1 cellular context compared by ENCODE assay signal in the genomic region with DNA sequence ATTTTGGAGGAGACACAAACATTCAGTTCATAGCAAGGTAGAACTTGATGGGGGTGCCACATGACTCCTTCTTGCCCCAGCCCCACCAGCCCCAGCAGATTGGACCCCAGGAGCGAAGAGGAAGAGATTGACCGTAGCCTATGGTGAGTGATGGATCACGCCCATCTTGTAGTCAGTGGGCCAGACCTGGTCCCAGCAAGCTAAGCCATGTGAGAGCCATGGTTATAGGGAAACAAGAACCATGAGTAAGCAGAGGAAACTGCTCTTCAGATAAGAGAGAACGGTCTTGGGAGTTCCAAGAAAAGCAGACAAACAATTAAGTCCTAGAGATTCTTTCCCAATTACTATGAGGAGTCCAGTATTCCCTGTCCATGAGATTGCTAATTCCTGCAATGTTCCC.
A peak's percentile ranks its signal among the peaks of the same experiment; 100 is the strongest.
TF ChIP-seq lines count a peak whose summit lies in the region.

No MANE protein-coding gene starts in this region.

TF ChIP-seq in K562, 482 proteins besides CTCF, POLR2A, EP300 and RAD21 (continued from another document and continues in another):
- TF ChIP-seq CHAMP1 (IDR thresholded peaks at IDR 0.05) (no peak), EP400 (IDR thresholded peaks at IDR 0.05) (0 out of 2 replicates have a peak, but pooled peaks have one; percentile 32), L3MBTL2 (IDR thresholded peaks at IDR 0.05) (peak; percentile 53; the same call in 1 of the 2 replicates), HNRNPUL1 (IDR thresholded peaks at IDR 0.05; ENCODE audit: low read length) (no peak), CTBP1 (IDR thresholded peaks at IDR 0.05; ENCODE audit: borderline replicate concordance) (0 out of 2 replicates have a peak, but pooled peaks have one; percentile 36), EGR1 (conservative IDR thresholded peaks at IDR 0.05) (no peak), ZZZ3 (IDR thresholded peaks at IDR 0.05) (no peak), SOX6 (IDR thresholded peaks at IDR 0.05) (peak; percentile 77), HDGF (IDR thresholded peaks at IDR 0.05) (no peak), DMBX1 (CRISPR knock-in tag; IDR thresholded peaks at IDR 0.05; ENCODE audit: borderline replicate concordance) (peak; percentile 70; the same call in 1 of the 2 replicates), MEF2D (tag; conservative IDR thresholded peaks at IDR 0.05; ENCODE audit: low read depth) (no peak), DACH1 (IDR thresholded peaks at IDR 0.05; ENCODE audit: partially characterized antibody) (no peak), CEBPB (tag; IDR thresholded peaks at IDR 0.05) (peak; percentile 46; the same call in 1 of the 2 replicates), GATA2 (CRISPR knock-in tag; IDR thresholded peaks at IDR 0.05) (no peak), GATAD2A (IDR thresholded peaks at IDR 0.05) (no peak), ZNF589 (CRISPR knock-in tag; IDR thresholded peaks at IDR 0.05; ENCODE audit: low read depth) (peak; percentile 83; the same call in 1 of the 2 replicates), TEAD4 (IDR thresholded peaks at IDR 0.05; ENCODE audit: low read length) (peak; percentile 28; the same call in 1 of the 2 replicates), TEAD4 (CRISPR knock-in tag; IDR thresholded peaks at IDR 0.05; ENCODE audit: borderline replicate concordance) (no peak), MEIS2 (IDR thresholded peaks at IDR 0.05; ENCODE audit: partially characterized antibody) (peak; percentile 75), ZNF79 (CRISPR knock-in tag; IDR thresholded peaks at IDR 0.05; ENCODE audit: low read depth) (no peak), NCOA1 (IDR thresholded peaks at IDR 0.05; ENCODE audit: low read depth) (peak; percentile 45; the same call in 1 of the 2 replicates), MAFF (IDR thresholded peaks at IDR 0.05; ENCODE audit: low read length) (peak; percentile 35; the same call in 1 of the 2 replicates), CBX5 (IDR thresholded peaks at IDR 0.05; ENCODE audit: borderline replicate concordance, low read depth) (no peak), ZNF586 (CRISPR knock-in tag; conservative IDR thresholded peaks at IDR 0.05) (no peak), PHF20 (IDR thresholded peaks at IDR 0.05; ENCODE audit: partially characterized antibody) (no peak), TAL1 (IDR thresholded peaks at IDR 0.05) (0 out of 2 replicates have a peak, but pooled peaks have one; percentile 11), ZMIZ1 (IDR thresholded peaks at IDR 0.05; ENCODE audit: low read depth in 2 of 2, low read length in 2 of 2) (no peak), NR2C2 (CRISPR knock-in tag; IDR thresholded peaks at IDR 0.05) (no peak), NR2C2 (tag; IDR thresholded peaks at IDR 0.05) (peak; percentile 40; the same call in 1 of the 2 replicates), USF2 (CRISPR knock-in tag; IDR thresholded peaks at IDR 0.05) (no peak), ESRRB (CRISPR knock-in tag; IDR thresholded peaks at IDR 0.05; ENCODE audit: borderline replicate concordance) (no peak), ZNF175 (CRISPR knock-in tag; IDR thresholded peaks at IDR 0.05; ENCODE audit: low read depth) (0 out of 2 replicates have a peak, but pooled peaks have one; percentile 44), ZNF830 (CRISPR knock-in tag; IDR thresholded peaks at IDR 0.05) (no peak), ILK (tag; IDR thresholded peaks at IDR 0.05; ENCODE audit: borderline replicate concordance, low read depth) (no peak), KAT2B (IDR thresholded peaks at IDR 0.05; ENCODE audit: low read depth, low read length) (no peak), STAG1 (CRISPR knock-in tag; IDR thresholded peaks at IDR 0.05; ENCODE audit: borderline replicate concordance) (no peak), SMAD1 (IDR thresholded peaks at IDR 0.05; ENCODE audit: low read depth, low read length, partially characterized antibody) (no peak), FOXJ3 (CRISPR knock-in tag; IDR thresholded peaks at IDR 0.05) (no peak), ZNF212 (CRISPR knock-in tag; IDR thresholded peaks at IDR 0.05) (no peak), SREBF2 (CRISPR knock-in tag; IDR thresholded peaks at IDR 0.05) (no peak), HDAC1 (IDR thresholded peaks at IDR 0.05) (no peak), CHD1 (IDR thresholded peaks at IDR 0.05; ENCODE audit: low read length) (no peak), HDAC8 (tag; IDR thresholded peaks at IDR 0.05) (no peak), ATF1 (CRISPR knock-in tag; IDR thresholded peaks at IDR 0.05) (no peak), ATF1 (tag; IDR thresholded peaks at IDR 0.05) (peak; percentile 13; the same call in 1 of the 2 replicates), TBP (optimal IDR thresholded peaks at IDR 0.05; ENCODE audit: low read depth, low read length) (no peak), SRSF3 (IDR thresholded peaks at IDR 0.05; ENCODE audit: insufficient read depth, low read length) (no peak), ZNF347 (CRISPR knock-in tag; IDR thresholded peaks at IDR 0.05; ENCODE audit: low read depth) (no peak)
- TF ChIP-seq, protein P1, sequence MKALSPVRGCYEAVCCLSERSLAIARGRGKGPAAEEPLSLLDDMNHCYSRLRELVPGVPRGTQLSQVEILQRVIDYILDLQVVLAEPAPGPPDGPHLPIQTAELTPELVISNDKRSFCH (CRISPR knock-in tag; IDR thresholded peaks at IDR 0.05), result no peak
- TF ChIP-seq, protein P1 (tag; IDR thresholded peaks at IDR 0.05), result 0 out of 2 replicates have a peak, but pooled peaks have one; percentile 54
- TF ChIP-seq, protein P2, sequence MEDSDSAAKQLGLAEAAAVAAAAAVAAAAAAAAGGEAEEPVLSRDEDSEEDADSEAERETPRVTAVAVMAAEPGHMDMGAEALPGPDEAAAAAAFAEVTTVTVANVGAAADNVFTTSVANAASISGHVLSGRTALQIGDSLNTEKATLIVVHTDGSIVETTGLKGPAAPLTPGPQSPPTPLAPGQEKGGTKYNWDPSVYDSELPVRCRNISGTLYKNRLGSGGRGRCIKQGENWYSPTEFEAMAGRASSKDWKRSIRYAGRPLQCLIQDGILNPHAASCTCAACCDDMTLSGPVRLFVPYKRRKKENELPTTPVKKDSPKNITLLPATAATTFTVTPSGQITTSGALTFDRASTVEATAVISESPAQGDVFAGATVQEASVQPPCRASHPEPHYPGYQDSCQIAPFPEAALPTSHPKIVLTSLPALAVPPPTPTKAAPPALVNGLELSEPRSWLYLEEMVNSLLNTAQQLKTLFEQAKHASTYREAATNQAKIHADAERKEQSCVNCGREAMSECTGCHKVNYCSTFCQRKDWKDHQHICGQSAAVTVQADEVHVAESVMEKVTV (CRISPR knock-in tag; IDR thresholded peaks at IDR 0.05), result no peak
- TF ChIP-seq, protein P3, sequence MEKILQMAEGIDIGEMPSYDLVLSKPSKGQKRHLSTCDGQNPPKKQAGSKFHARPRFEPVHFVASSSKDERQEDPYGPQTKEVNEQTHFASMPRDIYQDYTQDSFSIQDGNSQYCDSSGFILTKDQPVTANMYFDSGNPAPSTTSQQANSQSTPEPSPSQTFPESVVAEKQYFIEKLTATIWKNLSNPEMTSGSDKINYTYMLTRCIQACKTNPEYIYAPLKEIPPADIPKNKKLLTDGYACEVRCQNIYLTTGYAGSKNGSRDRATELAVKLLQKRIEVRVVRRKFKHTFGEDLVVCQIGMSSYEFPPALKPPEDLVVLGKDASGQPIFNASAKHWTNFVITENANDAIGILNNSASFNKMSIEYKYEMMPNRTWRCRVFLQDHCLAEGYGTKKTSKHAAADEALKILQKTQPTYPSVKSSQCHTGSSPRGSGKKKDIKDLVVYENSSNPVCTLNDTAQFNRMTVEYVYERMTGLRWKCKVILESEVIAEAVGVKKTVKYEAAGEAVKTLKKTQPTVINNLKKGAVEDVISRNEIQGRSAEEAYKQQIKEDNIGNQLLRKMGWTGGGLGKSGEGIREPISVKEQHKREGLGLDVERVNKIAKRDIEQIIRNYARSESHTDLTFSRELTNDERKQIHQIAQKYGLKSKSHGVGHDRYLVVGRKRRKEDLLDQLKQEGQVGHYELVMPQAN (IDR thresholded peaks at IDR 0.05; ENCODE audit: borderline replicate concordance), result no peak
- TF ChIP-seq, protein P4, sequence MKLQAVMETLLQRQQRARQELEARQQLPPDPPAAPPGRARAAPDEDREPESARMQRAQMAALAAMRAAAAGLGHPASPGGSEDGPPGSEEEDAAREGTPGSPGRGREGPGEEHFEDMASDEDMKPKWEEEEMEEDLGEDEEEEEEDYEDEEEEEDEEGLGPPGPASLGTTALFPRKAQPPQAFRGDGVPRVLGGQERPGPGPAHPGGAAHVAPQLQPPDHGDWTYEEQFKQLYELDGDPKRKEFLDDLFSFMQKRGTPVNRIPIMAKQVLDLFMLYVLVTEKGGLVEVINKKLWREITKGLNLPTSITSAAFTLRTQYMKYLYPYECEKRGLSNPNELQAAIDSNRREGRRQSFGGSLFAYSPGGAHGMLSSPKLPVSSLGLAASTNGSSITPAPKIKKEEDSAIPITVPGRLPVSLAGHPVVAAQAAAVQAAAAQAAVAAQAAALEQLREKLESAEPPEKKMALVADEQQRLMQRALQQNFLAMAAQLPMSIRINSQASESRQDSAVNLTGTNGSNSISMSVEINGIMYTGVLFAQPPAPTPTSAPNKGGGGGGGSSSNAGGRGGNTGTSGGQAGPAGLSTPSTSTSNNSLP (IDR thresholded peaks at IDR 0.05; ENCODE audit: borderline replicate concordance, low read depth, low read length), result 0 out of 2 replicates have a peak, but pooled peaks have one; percentile 43
- TF ChIP-seq, protein P5, sequence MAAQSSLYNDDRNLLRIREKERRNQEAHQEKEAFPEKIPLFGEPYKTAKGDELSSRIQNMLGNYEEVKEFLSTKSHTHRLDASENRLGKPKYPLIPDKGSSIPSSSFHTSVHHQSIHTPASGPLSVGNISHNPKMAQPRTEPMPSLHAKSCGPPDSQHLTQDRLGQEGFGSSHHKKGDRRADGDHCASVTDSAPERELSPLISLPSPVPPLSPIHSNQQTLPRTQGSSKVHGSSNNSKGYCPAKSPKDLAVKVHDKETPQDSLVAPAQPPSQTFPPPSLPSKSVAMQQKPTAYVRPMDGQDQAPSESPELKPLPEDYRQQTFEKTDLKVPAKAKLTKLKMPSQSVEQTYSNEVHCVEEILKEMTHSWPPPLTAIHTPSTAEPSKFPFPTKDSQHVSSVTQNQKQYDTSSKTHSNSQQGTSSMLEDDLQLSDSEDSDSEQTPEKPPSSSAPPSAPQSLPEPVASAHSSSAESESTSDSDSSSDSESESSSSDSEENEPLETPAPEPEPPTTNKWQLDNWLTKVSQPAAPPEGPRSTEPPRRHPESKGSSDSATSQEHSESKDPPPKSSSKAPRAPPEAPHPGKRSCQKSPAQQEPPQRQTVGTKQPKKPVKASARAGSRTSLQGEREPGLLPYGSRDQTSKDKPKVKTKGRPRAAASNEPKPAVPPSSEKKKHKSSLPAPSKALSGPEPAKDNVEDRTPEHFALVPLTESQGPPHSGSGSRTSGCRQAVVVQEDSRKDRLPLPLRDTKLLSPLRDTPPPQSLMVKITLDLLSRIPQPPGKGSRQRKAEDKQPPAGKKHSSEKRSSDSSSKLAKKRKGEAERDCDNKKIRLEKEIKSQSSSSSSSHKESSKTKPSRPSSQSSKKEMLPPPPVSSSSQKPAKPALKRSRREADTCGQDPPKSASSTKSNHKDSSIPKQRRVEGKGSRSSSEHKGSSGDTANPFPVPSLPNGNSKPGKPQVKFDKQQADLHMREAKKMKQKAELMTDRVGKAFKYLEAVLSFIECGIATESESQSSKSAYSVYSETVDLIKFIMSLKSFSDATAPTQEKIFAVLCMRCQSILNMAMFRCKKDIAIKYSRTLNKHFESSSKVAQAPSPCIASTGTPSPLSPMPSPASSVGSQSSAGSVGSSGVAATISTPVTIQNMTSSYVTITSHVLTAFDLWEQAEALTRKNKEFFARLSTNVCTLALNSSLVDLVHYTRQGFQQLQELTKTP (IDR thresholded peaks at IDR 0.05; ENCODE audit: low read depth in 1 of 2, partially characterized antibody in 2 of 2), result no peak
